ENCODE assay signal across 14 cellular contexts in the genomic region with DNA sequence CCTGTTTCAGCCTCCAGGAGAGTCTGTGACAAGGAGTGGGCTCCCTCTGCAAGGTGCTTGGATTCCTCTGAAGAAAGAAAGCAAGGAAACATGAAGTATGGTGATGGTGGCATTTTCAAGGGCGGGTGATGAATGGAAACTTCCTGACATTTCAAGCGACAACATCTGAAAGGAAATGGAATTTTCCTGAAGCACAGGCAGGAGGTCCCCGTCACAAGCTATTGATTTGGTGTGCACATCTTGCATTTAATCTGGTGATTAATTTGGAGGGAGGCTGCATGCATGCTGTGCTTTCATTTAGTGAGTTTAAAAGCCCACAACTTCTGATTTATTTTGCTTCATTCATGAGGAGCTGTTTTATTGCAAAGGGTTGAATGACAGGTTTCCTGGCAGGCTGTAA.
DNase-seq lines count a peak whose midpoint lies in the region; ATAC-seq, FAIRE-seq and TF ChIP-seq lines count a peak whose summit lies in the region.
"Had no signal": no experiment of that assay in that cellular context is flagged by ENCODE, and none has a peak within 500 bp of the region (broad histone marks: within the 10 kb centered on the region; RNA-seq: fewer than 3 reads in every experiment).

No MANE protein-coding gene starts in this region.

- POLR2A ChIA-PET in endothelial cell of umbilical vein (lab: Charles Lee): no interaction called here

- peak overlapping the region; percentile 57 for H3K18ac ChIP-seq in mesendoderm (ENCODE audit: low read length)

- no peaks in the 10 kb centered on the region for H3K9me1 ChIP-seq in endothelial cell of umbilical vein (replicated peaks; ENCODE audit: control insufficient read depth, extremely low read depth, insufficient read depth, low read length)

- no peaks in the 10 kb centered on the region for H3K27me3 ChIP-seq in endothelial cell of umbilical vein (ENCODE audit: control insufficient read depth in 2 of 2, insufficient read depth in 2 of 2, low read length in 2 of 2)
- no peaks in the 10 kb centered on the region for H3K27me3 ChIP-seq in mesendoderm (ENCODE audit: insufficient read depth, low read length, poor library complexity)

- H3K4me3 ChIP-seq in endothelial cell of umbilical vein (replicated peaks in 1 of 3; ENCODE audit: insufficient read depth in 1 of 3, low read depth in 1 of 3, low read length in 3 of 3): no peak overlapping the region
- no peak overlapping the region for H3K4me3 ChIP-seq in mesendoderm (ENCODE audit: low read length)

- H3K23ac ChIP-seq in mesendoderm (ENCODE audit: low read length): no peak overlapping the region

- no peaks in the 10 kb centered on the region for H3K9me3 ChIP-seq in endothelial cell of umbilical vein (replicated peaks; ENCODE audit: control insufficient read depth, insufficient read depth, low read length)

- H2AK5ac ChIP-seq in mesendoderm (ENCODE audit: low read length): no peak overlapping the region

- no peak overlapping the region for H3K9ac ChIP-seq in endothelial cell of umbilical vein (replicated peaks; ENCODE audit: extremely low read depth, insufficient read depth, low read length)
- H3K9ac ChIP-seq in mesendoderm (ENCODE audit: low read length): no peak overlapping the region

- H3K27ac ChIP-seq in endothelial cell of umbilical vein (ENCODE audit: insufficient read depth, low read depth, low read length) (no peak overlapping the region), mesendoderm (ENCODE audit: low read depth, low read length) (no peak overlapping the region)
- H3K27ac ChIP-seq: HL-60 had no signal

- H3K36me3 ChIP-seq in endothelial cell of umbilical vein (ENCODE audit: control insufficient read depth in 2 of 2, extremely low read depth in 1 of 2, insufficient read depth in 2 of 2, low read length in 2 of 2): no peaks in the 10 kb centered on the region
- H3K36me3 ChIP-seq in mesendoderm (ENCODE audit: control insufficient read depth, insufficient read depth, low read length): no peaks in the 10 kb centered on the region

- no peaks in the 10 kb centered on the region for H4K20me1 ChIP-seq in endothelial cell of umbilical vein (replicated peaks; ENCODE audit: control insufficient read depth, extremely low read depth, insufficient read depth, low read length)

- dilution Hi-C loops in endothelial cell of umbilical vein (cut with MboI; ENCODE audit: extremely low pct_ligation_motif_present, low sequenced_read_pairs): no loop called here

- no TSS peak for BruUV-seq in endothelial cell of umbilical vein (replicated peaks; lab: Mats Ljungman, UMichigan)

- H2BK120ac ChIP-seq in mesendoderm (ENCODE audit: low read depth, low read length): no peak overlapping the region

- intact Hi-C loops in endothelial cell of umbilical vein (cut with micrococcal nuclease): loop anchor here (2.0 kb wide), 1 partner anchor 60 kb away; no protein-coding TSS in a partner anchor

- no peak overlapping the region for H4K5ac ChIP-seq in mesendoderm (ENCODE audit: low read length)

- no peaks in the 10 kb centered on the region for H3K79me2 ChIP-seq in endothelial cell of umbilical vein (ENCODE audit: control insufficient read depth, insufficient read depth, low read length)
- no peaks in the 10 kb centered on the region for H3K79me2 ChIP-seq in mesendoderm (ENCODE audit: control insufficient read depth, insufficient read depth, low read length)

- TF ChIP-seq CTCF in endothelial cell of umbilical vein (IDR thresholded peaks at IDR 0.05; ENCODE audit: extremely low read depth in 1 of 2, insufficient read depth in 1 of 2, low read depth in 1 of 2, low read length in 2 of 2): no peak

- TF ChIP-seq POLR2A in endothelial cell of umbilical vein (IDR thresholded peaks at IDR 0.05; ENCODE audit: low read depth, low read length): no peak

- no peak overlapping the region for H4K8ac ChIP-seq in mesendoderm (ENCODE audit: low read depth, low read length)

- no peak for FAIRE-seq in endothelial cell of umbilical vein (lab: Jason Lieb, UNC)

- peak; percentile 2; the same call in 1 of the 2 replicates for TF ChIP-seq RAD21 in Ishikawa (IDR thresholded peaks at IDR 0.05; ENCODE audit: low read depth)

- H3K4ac ChIP-seq in mesendoderm (ENCODE audit: low read depth, low read length): peak overlapping the region; percentile 21

- peak; percentile 98 for TF ChIP-seq EP300 in Ishikawa (IDR thresholded peaks at IDR 0.05; ENCODE audit: borderline replicate concordance)

- H3K4me1 ChIP-seq in endothelial cell of umbilical vein (ENCODE audit: control insufficient read depth, extremely low read depth, insufficient read depth, low read length): peaks cover 30% of the 10 kb centered on the region
- peaks cover 3% of the 10 kb centered on the region for H3K4me1 ChIP-seq in mesendoderm (ENCODE audit: control insufficient read depth, low read depth, low read length)

- H2BK5ac ChIP-seq in mesendoderm (ENCODE audit: low read length): no peak overlapping the region

- no peak overlapping the region for H3K56ac ChIP-seq in mesendoderm (ENCODE audit: low read length)

- no peak for ATAC-seq in HG03520 (IDR thresholded peaks at IDR 0.05; ENCODE audit: unreplicated experiment)
- ATAC-seq in SK-N-SH treated with all-trans-retinoic acid at 6 μM for 48 hours: no peak

- no CpG with 5 or more reads among the region's 3 CpGs for WGBS in mesendoderm (ENCODE audit: extremely low coverage, insufficient coverage, low lambda C conversion rate)

- CTCF ChIA-PET in endothelial cell of umbilical vein (lab: Charles Lee): interaction anchor here (1.6 to 2.0 kb wide), 2 partner anchors 9 to 11 kb away, joined by 5 to 8 read pairs; no protein-coding TSS in a partner anchor

- H3K79me1 ChIP-seq in mesendoderm (ENCODE audit: low read length): no peaks in the 10 kb centered on the region

- DNase-seq in endothelial cell of umbilical vein (ENCODE audit: low read depth, low spot score): peak; percentile 36
- DNase-seq in mesendoderm: no peak
- DNase-seq in NCI-H2107 (lab: John Stamatoyannopoulos, UW): no peak
- DNase-seq in stimulated activated CD4-positive, alpha-beta T cell treated with anti-CD3 and anti-CD28 coated beads, Interleukin-2, amount 100 ng/mL, for 48 hours: no peak
- DNase-seq: CD4-positive, alpha-beta memory T cell; DMS79; HCEC 1CT; NCI-H187; NCI-H69; SHP77 had no signal

- H3K4me2 ChIP-seq in endothelial cell of umbilical vein (ENCODE audit: insufficient read depth, low read length): no peak overlapping the region
- no peak overlapping the region for H3K4me2 ChIP-seq in mesendoderm (ENCODE audit: low read length)

- H2BK15ac ChIP-seq in mesendoderm (replicated peaks; ENCODE audit: low read depth): no peak overlapping the region

- H2AFZ ChIP-seq in endothelial cell of umbilical vein (ENCODE audit: low read depth, low read length): peak overlapping the region; percentile 64

TF ChIP-seq in Ishikawa, 13 proteins besides CTCF, POLR2A, EP300 and RAD21 (continues in another document):
- TF ChIP-seq TEAD4 (IDR thresholded peaks at IDR 0.05) (peak; percentile 94), TCF12 (IDR thresholded peaks at IDR 0.05; ENCODE audit: low read depth) (peak; percentile 97), CREB1 (IDR thresholded peaks at IDR 0.05; ENCODE audit: low read depth) (no peak), FOXM1 (IDR thresholded peaks at IDR 0.05; ENCODE audit: borderline replicate concordance, low read depth) (peak; percentile 95)

TF ChIP-seq in endothelial cell of umbilical vein, 7 proteins besides CTCF, POLR2A, EP300 and RAD21:
- no peak for TF ChIP-seq MYC (IDR thresholded peaks at IDR 0.05; ENCODE audit: low read depth, low read length)

TF ChIP-seq in SK-N-SH treated with all-trans-retinoic acid at 6 μM for 48 hours, 23 proteins besides CTCF, POLR2A, EP300 and RAD21 (continues in another document):
- TF ChIP-seq PPARA (CRISPR knock-in tag; IDR thresholded peaks at IDR 0.05; ENCODE audit: borderline replicate concordance) (no peak), TCF4 (CRISPR knock-in tag; IDR thresholded peaks at IDR 0.05; ENCODE audit: borderline replicate concordance) (no peak), RARB (CRISPR knock-in tag; IDR thresholded peaks at IDR 0.05) (no peak), ZC3H10 (CRISPR knock-in tag; IDR thresholded peaks at IDR 0.05) (no peak), TOX (CRISPR knock-in tag; IDR thresholded peaks at IDR 0.05; ENCODE audit: borderline replicate concordance) (no peak)
- TF ChIP-seq, protein P1, sequence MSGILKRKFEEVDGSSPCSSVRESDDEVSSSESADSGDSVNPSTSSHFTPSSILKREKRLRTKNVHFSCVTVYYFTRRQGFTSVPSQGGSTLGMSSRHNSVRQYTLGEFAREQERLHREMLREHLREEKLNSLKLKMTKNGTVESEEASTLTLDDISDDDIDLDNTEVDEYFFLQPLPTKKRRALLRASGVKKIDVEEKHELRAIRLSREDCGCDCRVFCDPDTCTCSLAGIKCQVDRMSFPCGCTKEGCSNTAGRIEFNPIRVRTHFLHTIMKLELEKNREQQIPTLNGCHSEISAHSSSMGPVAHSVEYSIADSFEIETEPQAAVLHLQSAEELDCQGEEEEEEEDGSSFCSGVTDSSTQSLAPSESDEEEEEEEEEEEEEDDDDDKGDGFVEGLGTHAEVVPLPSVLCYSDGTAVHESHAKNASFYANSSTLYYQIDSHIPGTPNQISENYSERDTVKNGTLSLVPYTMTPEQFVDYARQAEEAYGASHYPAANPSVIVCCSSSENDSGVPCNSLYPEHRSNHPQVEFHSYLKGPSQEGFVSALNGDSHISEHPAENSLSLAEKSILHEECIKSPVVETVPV (CRISPR knock-in tag; IDR thresholded peaks at IDR 0.05): no peak
- TF ChIP-seq, protein P2, sequence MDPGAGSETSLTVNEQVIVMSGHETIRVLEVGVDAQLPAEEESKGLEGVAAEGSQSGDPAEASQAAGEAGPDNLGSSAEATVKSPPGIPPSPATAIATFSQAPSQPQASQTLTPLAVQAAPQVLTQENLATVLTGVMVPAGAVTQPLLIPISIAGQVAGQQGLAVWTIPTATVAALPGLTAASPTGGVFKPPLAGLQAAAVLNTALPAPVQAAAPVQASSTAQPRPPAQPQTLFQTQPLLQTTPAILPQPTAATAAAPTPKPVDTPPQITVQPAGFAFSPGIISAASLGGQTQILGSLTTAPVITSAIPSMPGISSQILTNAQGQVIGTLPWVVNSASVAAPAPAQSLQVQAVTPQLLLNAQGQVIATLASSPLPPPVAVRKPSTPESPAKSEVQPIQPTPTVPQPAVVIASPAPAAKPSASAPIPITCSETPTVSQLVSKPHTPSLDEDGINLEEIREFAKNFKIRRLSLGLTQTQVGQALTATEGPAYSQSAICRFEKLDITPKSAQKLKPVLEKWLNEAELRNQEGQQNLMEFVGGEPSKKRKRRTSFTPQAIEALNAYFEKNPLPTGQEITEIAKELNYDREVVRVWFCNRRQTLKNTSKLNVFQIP (CRISPR knock-in tag; IDR thresholded peaks at IDR 0.05; ENCODE audit: borderline replicate concordance, low read depth): no peak
